27 cellular contexts compared by ENCODE assay signal in genomic region chr7:157754416-157754790, GRCh38.
"Had no signal": no experiment of that assay in that cellular context is flagged by ENCODE, and none has a peak within 500 bp of the region (broad histone marks: within the 10 kb centered on the region; RNA-seq: fewer than 3 reads in every experiment).

No MANE protein-coding gene starts in this region.

- ATAC-seq: effector memory CD8-positive, alpha-beta T cell; esophagus mucosa; gastrocnemius medialis; left cardiac atrium; left lung; left ventricle myocardium superior; lower lobe of right lung; mucosa of descending colon had no signal

- H3K9me3 Mint-ChIP-seq: dendritic cell treated with granulocyte-macrophage colony-stimulating factor and Interleukin-4, amounts not matched to agents 40 ng/mL and 50 ng/mL, for 4 days; effector memory CD8-positive, alpha-beta T cell; endodermal cell; mesothelial cell of epicardium had no signal

- H3K9me3 ChIP-seq: esophagus squamous epithelium, gastrocnemius medialis, left lung, lower lobe of right lung, mucosa of descending colon had no signal

- H3K4me3 Mint-ChIP-seq: dendritic cell treated with granulocyte-macrophage colony-stimulating factor and Interleukin-4, amounts not matched to agents 40 ng/mL and 50 ng/mL, for 4 days; effector memory CD8-positive, alpha-beta T cell; endodermal cell; immature natural killer cell; mesothelial cell of epicardium had no signal

- H3K27ac Mint-ChIP-seq: dendritic cell treated with granulocyte-macrophage colony-stimulating factor and Interleukin-4, amounts not matched to agents 40 ng/mL and 50 ng/mL, for 4 days; effector memory CD8-positive, alpha-beta T cell; endodermal cell; immature natural killer cell; mesothelial cell of epicardium had no signal

- H3K27ac ChIP-seq: epithelial cell of prostate, esophagus squamous epithelium, gastrocnemius medialis, hepatocyte, left lung, lower lobe of right lung had no signal

- H3K4me3 ChIP-seq: esophagus squamous epithelium, gastrocnemius medialis, hepatocyte, left lung, lower lobe of right lung, mucosa of descending colon had no signal

- H3K4me1 Mint-ChIP-seq: endodermal cell, immature natural killer cell, mesothelial cell of epicardium had no signal

- H3K27me3 ChIP-seq: esophagus squamous epithelium, hepatocyte, left lung had no signal

- DNase-seq: cortex of kidney; effector CD8-positive, alpha-beta T cell; effector memory CD8-positive, alpha-beta T cell; endodermal cell; erythroblast; esophagus squamous epithelium; foreskin fibroblast; foreskin melanocyte; gastrocnemius medialis; glutamatergic neuron; head of caudate nucleus; hypothalamus; immature natural killer cell; islet precursor cell; left cardiac atrium; left ventricle myocardium superior; lower lobe of right lung; mesenchymal stem cell; mucosa of descending colon had no signal

- H3K36me3 ChIP-seq: esophagus squamous epithelium, gastrocnemius medialis, left lung, lower lobe of right lung had no signal

- FAIRE-seq: colon, endometrium had no signal

- H3K4me1 ChIP-seq: esophagus squamous epithelium, gastrocnemius medialis, left lung, lower lobe of right lung had no signal

- H3K36me3 Mint-ChIP-seq: immature natural killer cell, mesothelial cell of epicardium had no signal
